In genomic region chr5:34016750-34017149, GRCh38 we compare ENCODE assay signal across 2 cellular contexts.
TF ChIP-seq lines count a peak whose summit lies in the region.

No MANE protein-coding gene starts in this region.

TF ChIP-seq in IMR-90, 13 proteins besides CTCF, POLR2A, EP300 and RAD21:
- TF ChIP-seq CEBPB (IDR thresholded peaks at IDR 0.05; ENCODE audit: low read depth, low read length), result no peak
- peak; percentile 91 for TF ChIP-seq MAFK (IDR thresholded peaks at IDR 0.05; ENCODE audit: low read depth, low read length)

TF ChIP-seq in HepG2, 621 proteins besides CTCF, POLR2A, EP300 and RAD21:
- TF ChIP-seq MAFK (conservative IDR thresholded peaks at IDR 0.05 in 1 of 2, IDR thresholded peaks at IDR 0.05 in 1 of 2; ENCODE audit: low read length in 2 of 2) (peak; percentile 96 to 97), MAFF (IDR thresholded peaks at IDR 0.05; ENCODE audit: low read depth, low read length) (peak; percentile 96), MED1 (CRISPR knock-in tag; IDR thresholded peaks at IDR 0.05) (no peak), ZFX (CRISPR knock-in tag; IDR thresholded peaks at IDR 0.05; ENCODE audit: low read depth) (no peak)
